Comparison of ENCODE assay signal across 11 cellular contexts in the genomic region with DNA sequence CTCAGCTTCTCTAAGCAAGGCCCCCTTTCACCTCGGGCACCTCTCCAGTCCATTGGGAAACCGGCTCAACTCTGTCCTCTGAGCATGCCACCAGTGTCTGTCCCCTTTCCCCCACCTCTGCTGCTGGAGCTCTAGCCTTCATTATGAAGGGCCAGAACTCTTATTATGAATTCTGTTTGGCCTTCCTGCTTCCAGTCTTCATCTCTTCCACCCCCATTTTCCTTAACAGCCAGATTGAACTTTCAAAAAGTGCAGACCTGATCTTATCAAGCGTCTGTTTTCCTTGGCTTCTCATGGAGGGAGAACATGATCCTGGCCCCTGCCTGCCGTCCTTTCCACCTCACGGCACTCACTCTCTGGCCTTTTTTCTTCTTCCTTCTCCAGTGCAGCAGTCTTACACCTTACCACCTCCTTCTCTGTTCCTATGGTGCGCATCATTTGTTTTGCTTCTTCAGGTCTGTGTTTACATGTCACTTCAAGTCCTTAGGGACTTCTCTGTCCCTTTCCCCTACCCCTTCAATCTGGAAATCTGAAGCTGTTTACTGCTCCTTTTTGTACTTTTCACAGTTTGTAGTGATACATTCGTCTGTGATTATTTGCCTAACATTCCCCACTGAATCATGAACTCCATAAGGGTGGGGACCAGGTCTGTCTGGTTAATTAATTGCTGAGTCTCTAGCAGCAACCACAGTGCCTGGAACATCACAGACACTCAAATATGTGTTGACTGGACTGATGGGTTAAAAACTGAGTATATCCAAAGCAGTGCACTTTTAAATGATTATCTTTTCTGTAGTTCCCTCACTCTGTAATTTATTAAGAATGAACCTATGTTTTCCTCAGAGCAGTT. TPM values are rescaled to one million over a fixed set of nuclear protein-coding genes. Genes with fewer than 3 reads are reported as not detected.
A peak's percentile ranks its signal among the peaks of the same experiment; 100 is the strongest.
DNase-seq lines count a peak whose midpoint lies in the region; ATAC-seq lines count a peak whose summit lies in the region.
"Had no signal": no experiment of that assay in that cellular context is flagged by ENCODE, and none has a peak within 500 bp of the region (broad histone marks: within the 10 kb centered on the region; RNA-seq: fewer than 3 reads in every experiment).

No MANE protein-coding gene starts in this region.

- WGBS in GM23248 (ENCODE audit: low coverage in 1 of 2, low lambda C conversion rate in 2 of 2, missing lambda C conversion rate in 2 of 2), 2 experiments, result 71 to 73% methylated on average over 7 of the region's 7 CpGs

- H3K9me3 Mint-ChIP-seq in activated T-helper 17 cell treated with anti-CD3 and anti-CD28 coated beads, Interleukin-2, amount 50 U/mL, for 72 hours, result no peaks in the 10 kb centered on the region
- H3K9me3 Mint-ChIP-seq: activated B cell treated with CpG ODN at 0.5 μM for 24 hours had no signal

- in situ Hi-C loops in GM23248 (cut with MboI), result no loop called here

- no peak overlapping the region for H2AFZ ChIP-seq in GM23248

- H3K4me1 Mint-ChIP-seq in activated T-helper 17 cell treated with anti-CD3 and anti-CD28 coated beads, Interleukin-2, amount 50 U/mL, for 72 hours, result peaks cover 63% of the 10 kb centered on the region
- H3K4me1 Mint-ChIP-seq: activated B cell treated with CpG ODN at 0.5 μM for 24 hours had no signal

- H3K79me2 ChIP-seq in GM23248 (ENCODE audit: insufficient read depth), result peaks cover 40% of the 10 kb centered on the region

- H3K9me3 ChIP-seq in GM23248 (ENCODE audit: low read depth), result no peaks in the 10 kb centered on the region
- H3K9me3 ChIP-seq in skeletal muscle satellite cell (replicated peaks; ENCODE audit: low read length), result no peaks in the 10 kb centered on the region

- DNase-seq in GM23248 (peak; percentile 67), left ventricle myocardium superior (no peak), ecto neural progenitor cell (ENCODE audit: low spot score) (no peak), DMS53 treated with DMSO at 0.1 percent for 48 hours (lab: John Stamatoyannopoulos, UW; ENCODE audit: unreplicated experiment) (no peak)
- DNase-seq: activated B cell treated with CpG ODN at 0.5 μM for 24 hours, NCI-H1930, small intestine had no signal

- peaks cover 3% of the 10 kb centered on the region; the same call in 1 of the 2 replicates for H3K36me3 ChIP-seq in GM23248 (ENCODE audit: low read depth)
- H3K36me3 ChIP-seq in skeletal muscle satellite cell (ENCODE audit: insufficient read depth, low read length), result no peaks in the 10 kb centered on the region

- H3K27me3 ChIP-seq in GM23248 (replicated peaks; ENCODE audit: insufficient read depth) (no peaks in the 10 kb centered on the region), skeletal muscle satellite cell (ENCODE audit: control insufficient read depth, insufficient read depth, low read length) (no peaks in the 10 kb centered on the region)

- H3K4me3 ChIP-seq in GM23248 (no peak overlapping the region), skeletal muscle satellite cell (ENCODE audit: low read length) (no peak overlapping the region)

- H3K4me1 ChIP-seq in GM23248 (ENCODE audit: insufficient read depth), result peaks cover 52% of the 10 kb centered on the region
- H3K4me1 ChIP-seq in skeletal muscle satellite cell (ENCODE audit: control insufficient read depth, insufficient read depth, low read length), result peaks cover 27% of the 10 kb centered on the region

- H3K9me2 ChIP-seq in GM23248 (ENCODE audit: insufficient read depth), result no peaks in the 10 kb centered on the region

- H3K4me2 ChIP-seq in GM23248 (ENCODE audit: unreplicated experiment) (peak overlapping the region; percentile 32), skeletal muscle satellite cell (ENCODE audit: low read length) (no peak overlapping the region)

- H3F3A ChIP-seq in GM23248 (ENCODE audit: insufficient read depth), result peaks cover 30% of the 10 kb centered on the region

- intact Hi-C loops in left ventricle myocardium superior (cut with micrococcal nuclease), result no loop called here

- H3K27ac ChIP-seq in GM23248, result peak overlapping the region; percentile 67

- H3K4me3 Mint-ChIP-seq in activated T-helper 17 cell treated with anti-CD3 and anti-CD28 coated beads, Interleukin-2, amount 50 U/mL, for 72 hours, result peak overlapping the region; percentile 65
- H3K4me3 Mint-ChIP-seq: activated B cell treated with CpG ODN at 0.5 μM for 24 hours had no signal

- no peaks in the 10 kb centered on the region for H4K20me1 ChIP-seq in GM23248 (ENCODE audit: insufficient read depth)

- peak overlapping the region; percentile 78 for H3K27ac Mint-ChIP-seq in activated T-helper 17 cell treated with anti-CD3 and anti-CD28 coated beads, Interleukin-2, amount 50 U/mL, for 72 hours
- H3K27ac Mint-ChIP-seq: activated B cell treated with CpG ODN at 0.5 μM for 24 hours had no signal

- H3K9ac ChIP-seq in GM23248 (peak overlapping the region; percentile 55), skeletal muscle satellite cell (ENCODE audit: low read depth, low read length) (peak overlapping the region; percentile 7)

- ATAC-seq in activated T-helper 17 cell treated with anti-CD3 and anti-CD28 coated beads, Interleukin-2, amount 50 U/mL, for 72 hours (replicated peaks), result no peak
- ATAC-seq in left ventricle myocardium superior, result peak; percentile 9
- ATAC-seq in GM19395 (IDR thresholded peaks at IDR 0.05; ENCODE audit: unreplicated experiment), result no peak
- ATAC-seq in GM21526 (IDR thresholded peaks at IDR 0.05; ENCODE audit: low FRiP score, unreplicated experiment), result no peak

- peaks cover 34% of the 10 kb centered on the region for H3K36me3 Mint-ChIP-seq in activated T-helper 17 cell treated with anti-CD3 and anti-CD28 coated beads, Interleukin-2, amount 50 U/mL, for 72 hours (ENCODE audit: low read depth)

- H3K27me3 Mint-ChIP-seq in activated T-helper 17 cell treated with anti-CD3 and anti-CD28 coated beads, Interleukin-2, amount 50 U/mL, for 72 hours, result no peaks in the 10 kb centered on the region

RNA-seq across cellular contexts. Expression of a gene that starts 55.8 kb away (rescaled TPM):
- total RNA-seq in GM23248 (2014; rRNA removed; shearing (Covaris generic)), result 14.4 and 22.4 TPM in 2 replicates
- 1.8 TPM in 2 replicates for polyA plus RNA-seq in GM23248 (2016; fragmentation: Nextera tagmentation; extraction: Ambion mirVana)
- total RNA-seq in activated T-helper 17 cell treated with anti-CD3 and anti-CD28 coated beads, Interleukin-2, amount 50 U/mL, for 72 hours, result 10 to 100 TPM; 33.4 to 45.9 TPM
- total RNA-seq in left ventricle myocardium superior, result 50.7 TPM
- total RNA-seq in skeletal muscle satellite cell (2012; rRNA removed), result 18.8 and 22.8 TPM in 2 replicates
- total RNA-seq: activated B cell treated with CpG ODN at 0.5 μM for 24 hours had no signal
